In genomic region chr6:24825130-24825630, GRCh38 we compare ENCODE assay signal across 23 cellular contexts. TPM values are rescaled to one million over a fixed set of nuclear protein-coding genes. Genes with fewer than 3 reads are reported as not detected.
DNase-seq lines count a peak whose midpoint lies in the region; ATAC-seq and TF ChIP-seq lines count a peak whose summit lies in the region.
"Had no signal": no experiment of that assay in that cellular context is flagged by ENCODE, and none has a peak within 500 bp of the region (broad histone marks: within the 10 kb centered on the region; RNA-seq: fewer than 3 reads in every experiment).

No MANE protein-coding gene starts in this region.

- no peak for DNase-seq in activated naive CD4-positive, alpha-beta T cell treated with anti-CD3 and anti-CD28 coated beads, Interleukin-2, amount 10 ng/mL, durations not matched to agents 7 days and 5 days
- no peak for DNase-seq in activated naive CD4-positive, alpha-beta T cell treated with Interleukin-2 at 50 U/mL for 16 hours
- DNase-seq in DMS79 (lab: John Stamatoyannopoulos, UW) (peak; percentile 52), HT-29 (ENCODE audit: low spot score) (no peak), chondrocyte (ENCODE audit: low spot score) (no peak)
- DNase-seq in activated naive CD8-positive, alpha-beta T cell treated with anti-CD3 and anti-CD28 coated beads, Interleukin-2, amount 50 U/mL, for 24 hours: no peak
- DNase-seq: activated B cell treated with CpG ODN at 0.5 μM for 24 hours; activated CD8-positive, alpha-beta memory T cell treated with anti-CD3 and anti-CD28 coated beads for 24 hours; activated T-cell treated with anti-CD3 and anti-CD28 coated beads, Interleukin-2, amount 50 U/mL, for 48 hours; DMS153; NCI-H1048; NCI-H2081; OCI-M1; stimulated activated CD4-positive, alpha-beta T cell treated with anti-CD3 and anti-CD28 coated beads, Interleukin-12 subunit alpha, Interleukin-12 subunit beta, amount 100 ng/mL, for 4 hours; stimulated activated CD4-positive, alpha-beta T cell treated with anti-CD3 and anti-CD28 coated beads, Interleukin-4, amount 100 ng/mL, for 4 hours; stimulated activated naive CD8-positive, alpha-beta T cell treated with anti-CD3 and anti-CD28 coated beads, Interleukin-15, Interleukin-2, amounts not matched to agents 100 U/mL and 50 U/mL, for 24 hours; T1000; thyroid gland had no signal

- H3K9ac ChIP-seq in parathyroid adenoma: no peak overlapping the region

- no peak overlapping the region for H3K4me3 ChIP-seq in parathyroid adenoma (ENCODE audit: low read depth, low read length)
- H3K4me3 ChIP-seq: ovary, right atrium auricular region, thyroid gland had no signal

- no peak for ATAC-seq in activated naive CD8-positive, alpha-beta T cell treated with anti-CD3 and anti-CD28 coated beads, Interleukin-2, amount 50 U/mL, for 24 hours
- ATAC-seq: stimulated activated naive CD8-positive, alpha-beta T cell treated with anti-CD3 and anti-CD28 coated beads, Interleukin-15, Interleukin-2, amounts not matched to agents 100 U/mL and 50 U/mL, for 24 hours had no signal

- H3K27me3 Mint-ChIP-seq in activated naive CD4-positive, alpha-beta T cell treated with anti-CD3 and anti-CD28 coated beads, Interleukin-2, amount 10 ng/mL, durations not matched to agents 7 days and 5 days: no peaks in the 10 kb centered on the region
- no peaks in the 10 kb centered on the region for H3K27me3 Mint-ChIP-seq in activated naive CD8-positive, alpha-beta T cell treated with anti-CD3 and anti-CD28 coated beads, Interleukin-2, amount 50 U/mL, for 24 hours
- H3K27me3 Mint-ChIP-seq in chondrocyte (ENCODE audit: low read depth): no peaks in the 10 kb centered on the region
- H3K27me3 Mint-ChIP-seq: activated B cell treated with CpG ODN at 0.5 μM for 24 hours had no signal

- TF ChIP-seq CTCF in parathyroid adenoma (IDR thresholded peaks at IDR 0.05) (no peak), chondrocyte (IDR thresholded peaks at IDR 0.05) (no peak)

- H3K36me3 ChIP-seq in parathyroid adenoma (ENCODE audit: control insufficient read depth, insufficient read depth, low read length): no peaks in the 10 kb centered on the region
- H3K36me3 ChIP-seq: ovary, right atrium auricular region, thyroid gland had no signal

- H3K36me3 Mint-ChIP-seq in activated naive CD4-positive, alpha-beta T cell treated with anti-CD3 and anti-CD28 coated beads, Interleukin-2, amount 10 ng/mL, durations not matched to agents 7 days and 5 days: peaks cover 67% of the 10 kb centered on the region
- H3K36me3 Mint-ChIP-seq in activated naive CD8-positive, alpha-beta T cell treated with anti-CD3 and anti-CD28 coated beads, Interleukin-2, amount 50 U/mL, for 24 hours (ENCODE audit: low read depth): peaks cover 22% of the 10 kb centered on the region
- H3K36me3 Mint-ChIP-seq in chondrocyte (ENCODE audit: low read depth): no peaks in the 10 kb centered on the region

- no peak overlapping the region for H3K4me3 Mint-ChIP-seq in activated naive CD4-positive, alpha-beta T cell treated with anti-CD3 and anti-CD28 coated beads, Interleukin-2, amount 10 ng/mL, durations not matched to agents 7 days and 5 days
- no peak overlapping the region for H3K4me3 Mint-ChIP-seq in activated naive CD8-positive, alpha-beta T cell treated with anti-CD3 and anti-CD28 coated beads, Interleukin-2, amount 50 U/mL, for 24 hours
- H3K4me3 Mint-ChIP-seq in chondrocyte (ENCODE audit: unreplicated experiment): no peak overlapping the region
- H3K4me3 Mint-ChIP-seq: activated B cell treated with CpG ODN at 0.5 μM for 24 hours had no signal

- peaks cover 6% of the 10 kb centered on the region for H3K4me1 Mint-ChIP-seq in activated naive CD4-positive, alpha-beta T cell treated with anti-CD3 and anti-CD28 coated beads, Interleukin-2, amount 10 ng/mL, durations not matched to agents 7 days and 5 days
- H3K4me1 Mint-ChIP-seq in activated naive CD8-positive, alpha-beta T cell treated with anti-CD3 and anti-CD28 coated beads, Interleukin-2, amount 50 U/mL, for 24 hours: peaks cover 11% of the 10 kb centered on the region
- peaks cover 10% of the 10 kb centered on the region for H3K4me1 Mint-ChIP-seq in chondrocyte (ENCODE audit: low read depth)
- H3K4me1 Mint-ChIP-seq: activated B cell treated with CpG ODN at 0.5 μM for 24 hours had no signal

- H3K9me3 Mint-ChIP-seq in activated naive CD4-positive, alpha-beta T cell treated with anti-CD3 and anti-CD28 coated beads, Interleukin-2, amount 10 ng/mL, durations not matched to agents 7 days and 5 days: no peaks in the 10 kb centered on the region
- no peaks in the 10 kb centered on the region for H3K9me3 Mint-ChIP-seq in activated naive CD8-positive, alpha-beta T cell treated with anti-CD3 and anti-CD28 coated beads, Interleukin-2, amount 50 U/mL, for 24 hours
- no peaks in the 10 kb centered on the region for H3K9me3 Mint-ChIP-seq in chondrocyte (ENCODE audit: low read depth)
- H3K9me3 Mint-ChIP-seq: activated B cell treated with CpG ODN at 0.5 μM for 24 hours had no signal

- CTCF ChIA-PET in activated naive CD4-positive, alpha-beta T cell treated with anti-CD3 and anti-CD28 coated beads, Interleukin-2, amount 10 ng/mL, durations not matched to agents 7 days and 5 days (lab: Charles Lee): no interaction called here

- H3K4me1 ChIP-seq in parathyroid adenoma: no peaks in the 10 kb centered on the region
- H3K4me1 ChIP-seq: right atrium auricular region had no signal

- H2AFZ ChIP-seq in parathyroid adenoma: peak overlapping the region; percentile 30

- no peak overlapping the region for H3K4me2 ChIP-seq in parathyroid adenoma (ENCODE audit: low read length)

- no peaks in the 10 kb centered on the region for H3K79me2 ChIP-seq in parathyroid adenoma

- H3K9me3 ChIP-seq in parathyroid adenoma (ENCODE audit: control insufficient read depth, low read length): no peaks in the 10 kb centered on the region
- H3K9me3 ChIP-seq: ovary, right atrium auricular region, thyroid gland had no signal

- H3K27ac ChIP-seq in parathyroid adenoma: no peak overlapping the region
- H3K27ac ChIP-seq: epithelial cell of prostate, HL-60, ovary, right atrium auricular region, thyroid gland had no signal

- no peaks in the 10 kb centered on the region for H3K27me3 ChIP-seq in parathyroid adenoma (ENCODE audit: control insufficient read depth, insufficient read depth, low read length)
- H3K27me3 ChIP-seq: ovary, right atrium auricular region, thyroid gland had no signal

- H3K27ac Mint-ChIP-seq in activated naive CD4-positive, alpha-beta T cell treated with anti-CD3 and anti-CD28 coated beads, Interleukin-2, amount 10 ng/mL, durations not matched to agents 7 days and 5 days: peak overlapping the region; percentile 31
- peak overlapping the region; percentile 47 for H3K27ac Mint-ChIP-seq in activated naive CD8-positive, alpha-beta T cell treated with anti-CD3 and anti-CD28 coated beads, Interleukin-2, amount 50 U/mL, for 24 hours
- no peak overlapping the region for H3K27ac Mint-ChIP-seq in chondrocyte (ENCODE audit: unreplicated experiment)

RNA-seq across cellular contexts. Expression of gene ARMH2, which starts 26.5 kb away (rescaled TPM):
- total RNA-seq in HT-29 (2014; rRNA removed; shearing (Covaris generic)): not detected in 2 replicates
- total RNA-seq in chondrocyte: not detected in 3 replicates
- total RNA-seq: ovary, right atrium auricular region, thyroid gland had no signal

RNA-seq across cellular contexts. Expression of gene GMNN, which starts 50.4 kb away (rescaled TPM):
- 43.3 and 47.5 TPM in 2 replicates for total RNA-seq in HT-29 (2014; rRNA removed; shearing (Covaris generic))
- 13.6 to 22.9 TPM (median 13.8 TPM) in 3 replicates for total RNA-seq in chondrocyte
